In genomic region chr20:31822421-31823330, GRCh38 we compare ENCODE assay signal across 8 cellular contexts. TPM values are rescaled to one million over a fixed set of nuclear protein-coding genes. Genes with fewer than 3 reads are reported as not detected.
DNase-seq lines count a peak whose midpoint lies in the region; ATAC-seq and TF ChIP-seq lines count a peak whose summit lies in the region.

No MANE protein-coding gene starts in this region.

- no TSS peak for BruUV-seq in OCI-LY7 (replicated peaks; lab: Mats Ljungman, UMichigan)

- intact Hi-C loops in OCI-LY7 (cut with micrococcal nuclease; ENCODE audit: unreplicated experiment) = loop anchor here (1.0 to 10.0 kb wide), 2 partner anchors 24 to 632 kb away; no protein-coding TSS in a partner anchor
- intact Hi-C loops in esophagus squamous epithelium (cut with DNase I) = loop anchor here (10.0 kb wide), 1 partner anchor 202 kb away; no protein-coding TSS in a partner anchor

- TF ChIP-seq POLR2A in esophagus squamous epithelium (IDR thresholded peaks at IDR 0.05) = no peak

- peaks cover 21% of the 10 kb centered on the region for H3K27me3 Mint-ChIP-seq in stimulated activated naive CD8-positive, alpha-beta T cell treated with anti-CD3 and anti-CD28 coated beads, Interleukin-15, amount 100 ng/mL, for 72 hours

- H3F3A ChIP-seq in neural cell (ENCODE audit: insufficient read depth, low read length, poor library complexity, severe bottlenecking) = no peaks in the 10 kb centered on the region

- peak; percentile 22 for TF ChIP-seq EP300 in neural cell (conservative IDR thresholded peaks at IDR 0.05; ENCODE audit: poor library complexity, severe bottlenecking)

- CTCF ChIA-PET in OCI-LY7 (lab: Charles Lee; ENCODE audit: unreplicated experiment) = interaction anchor here (0.5 to 1.1 kb wide), 2 partner anchors 24 to 268 kb away, joined by 3 read pairs; no protein-coding TSS in a partner anchor

- no peak overlapping the region for H3K27ac ChIP-seq in HUES6 (ENCODE audit: low read depth, low read length)
- H3K27ac ChIP-seq in OCI-LY7 (ENCODE audit: low read depth, low read length, poor library complexity, severe bottlenecking) = no peak overlapping the region
- H3K27ac ChIP-seq in esophagus squamous epithelium = no peak overlapping the region
- H3K27ac ChIP-seq in neural cell (ENCODE audit: low read length) = no peak overlapping the region

- H3K4me1 Mint-ChIP-seq in stimulated activated naive CD8-positive, alpha-beta T cell treated with anti-CD3 and anti-CD28 coated beads, Interleukin-15, amount 100 ng/mL, for 72 hours = peaks cover 10% of the 10 kb centered on the region

- H3K4me3 Mint-ChIP-seq in stimulated activated naive CD8-positive, alpha-beta T cell treated with anti-CD3 and anti-CD28 coated beads, Interleukin-15, amount 100 ng/mL, for 72 hours = peak overlapping the region; percentile 4 to 14

- H3K36me3 ChIP-seq in HUES6 (ENCODE audit: control insufficient read depth, insufficient read depth, low read length) (no peaks in the 10 kb centered on the region), OCI-LY7 (ENCODE audit: insufficient read depth, low read length) (no peaks in the 10 kb centered on the region), esophagus squamous epithelium (no peaks in the 10 kb centered on the region), neural cell (ENCODE audit: insufficient read depth, low read length) (no peaks in the 10 kb centered on the region)

- H4K20me1 ChIP-seq in OCI-LY7 (ENCODE audit: insufficient read depth, low read length) = no peaks in the 10 kb centered on the region
- H4K20me1 ChIP-seq in neural cell (ENCODE audit: insufficient read depth) = no peaks in the 10 kb centered on the region

- H3K79me2 ChIP-seq in OCI-LY7 (ENCODE audit: insufficient read depth, low read depth, low read length) = no peaks in the 10 kb centered on the region
- H3K79me2 ChIP-seq in neural cell (replicated peaks; ENCODE audit: insufficient read depth, low read length) = no peaks in the 10 kb centered on the region

- H3K4me1 ChIP-seq in HUES6 (ENCODE audit: control insufficient read depth, insufficient read depth, low read length) (peaks cover 11% of the 10 kb centered on the region), OCI-LY7 (ENCODE audit: insufficient read depth, low read length, poor library complexity, severe bottlenecking) (no peaks in the 10 kb centered on the region), esophagus squamous epithelium (peaks cover 7 to 13% (median 9%) of the 10 kb centered on the region in 3 donors)

- TF ChIP-seq CTCF in OCI-LY7 (conservative IDR thresholded peaks at IDR 0.05; ENCODE audit: low read length) (peak; percentile 98), esophagus squamous epithelium (IDR thresholded peaks at IDR 0.05) (peak; percentile 95 to 100 (median 97)), neural cell (IDR thresholded peaks at IDR 0.05; ENCODE audit: poor library complexity, severe bottlenecking) (peak; percentile 100)

- 0 out of 2 replicates have a peak overlapping the region, but pooled peaks have one; percentile 22 for H3K4me3 ChIP-seq in HUES6 (ENCODE audit: low read depth, low read length)
- H3K4me3 ChIP-seq in OCI-LY7 (ENCODE audit: low read depth, low read length, poor library complexity, severe bottlenecking) = no peak overlapping the region
- H3K4me3 ChIP-seq in esophagus squamous epithelium = peak overlapping the region in 2 of 4 donors; percentile 4 to 40
- peak overlapping the region; percentile 50 for H3K4me3 ChIP-seq in neural cell (ENCODE audit: low read length)

- H3K9me2 ChIP-seq in OCI-LY7 (ENCODE audit: insufficient read depth, low read length) = no peaks in the 10 kb centered on the region
- H3K9me2 ChIP-seq in neural cell (ENCODE audit: insufficient read depth, low read length) = no peaks in the 10 kb centered on the region

- TF ChIP-seq RAD21 in neural cell (conservative IDR thresholded peaks at IDR 0.05) = peak; percentile 100

- H3K4me2 ChIP-seq in OCI-LY7 (ENCODE audit: low read length) (no peak overlapping the region), neural cell (ENCODE audit: low read length) (peak overlapping the region; percentile 42)

- no peak overlapping the region for H2AFZ ChIP-seq in OCI-LY7 (ENCODE audit: low read length)
- peak overlapping the region; percentile 53 for H2AFZ ChIP-seq in neural cell (ENCODE audit: low read depth, low read length)

- POLR2A ChIA-PET in OCI-LY7 (lab: Charles Lee) = interaction anchor here (0.6 kb wide), 1 partner anchor 1380 kb away, joined by 5 read pairs; no protein-coding TSS in a partner anchor

- H3K9me3 ChIP-seq in HUES6 (ENCODE audit: control insufficient read depth, insufficient read depth, low read depth, low read length) = no peaks in the 10 kb centered on the region
- no peaks in the 10 kb centered on the region for H3K9me3 ChIP-seq in OCI-LY7 (ENCODE audit: low read length)
- no peaks in the 10 kb centered on the region for H3K9me3 ChIP-seq in esophagus squamous epithelium
- no peaks in the 10 kb centered on the region for H3K9me3 ChIP-seq in neural cell (ENCODE audit: low read length)

- peak; percentile 86 for ATAC-seq in stimulated activated naive CD8-positive, alpha-beta T cell treated with anti-CD3 and anti-CD28 coated beads, Interleukin-15, amount 100 ng/mL, for 72 hours

- H3K27ac Mint-ChIP-seq in stimulated activated naive CD8-positive, alpha-beta T cell treated with anti-CD3 and anti-CD28 coated beads, Interleukin-15, amount 100 ng/mL, for 72 hours = no peak overlapping the region

- no peaks in the 10 kb centered on the region for H3K27me3 ChIP-seq in HUES6 (ENCODE audit: control insufficient read depth, insufficient read depth, low read length)
- peaks cover 0 to 7% (median 0%) of the 10 kb centered on the region in 4 donors for H3K27me3 ChIP-seq in esophagus squamous epithelium
- H3K27me3 ChIP-seq in neural cell (ENCODE audit: insufficient read depth, low read depth, low read length) = no peaks in the 10 kb centered on the region

- H3K9ac ChIP-seq in HUES6 (ENCODE audit: low read length) (no peak overlapping the region), neural cell (ENCODE audit: low read length) (peak overlapping the region; percentile 48)

- WGBS in esophagus squamous epithelium, 2 donors = 2 to 6% methylated on average over 13 to 16 of the region's 29 CpGs

- H3K9me3 Mint-ChIP-seq in stimulated activated naive CD8-positive, alpha-beta T cell treated with anti-CD3 and anti-CD28 coated beads, Interleukin-15, amount 100 ng/mL, for 72 hours = no peaks in the 10 kb centered on the region

- DNase-seq in NOMO-1 (lab: John Stamatoyannopoulos, UW; ENCODE audit: unreplicated experiment in 2 of 2) = peak; percentile 17 to 39
- DNase-seq in NOMO-1 treated with dmso at 0.1 percent for 144 hours (lab: John Stamatoyannopoulos, UW; ENCODE audit: unreplicated experiment) = no peak
- DNase-seq in OCI-LY7 (ENCODE audit: low spot score) = peak; percentile 72
- DNase-seq in activated T-cell treated with anti-CD3 and anti-CD28 coated beads for 48 hours (ENCODE audit: low read depth) = peak; percentile 70
- DNase-seq in esophagus squamous epithelium (lab: John Stamatoyannopoulos, UW) = no peak
- peak; percentile 71 to 78 for DNase-seq in stimulated activated naive CD8-positive, alpha-beta T cell treated with anti-CD3 and anti-CD28 coated beads, Interleukin-15, amount 100 ng/mL, for 72 hours

TF ChIP-seq in neural cell, 6 proteins besides CTCF, POLR2A, EP300 and RAD21 (continues in another document):
- TF ChIP-seq SMC3 (conservative IDR thresholded peaks at IDR 0.05; ENCODE audit: poor library complexity) (peak; percentile 99), TAF1 (IDR thresholded peaks at IDR 0.05; ENCODE audit: low read depth) (no peak), POLR2AphosphoS5 (IDR thresholded peaks at IDR 0.05) (peak; percentile 25), MXI1 (conservative IDR thresholded peaks at IDR 0.05; ENCODE audit: poor library complexity, severe bottlenecking) (peak; percentile 23)

RNA-seq across cellular contexts. Expression of gene MYLK2, which starts 3.5 kb away (rescaled TPM):
- 0.69 and 0.75 TPM in 2 replicates for total RNA-seq in OCI-LY7 (2014; rRNA removed; shearing (Covaris generic))
- 0.61 and 0.67 TPM in 2 replicates for total RNA-seq in OCI-LY7 (2022)
- total RNA-seq in esophagus squamous epithelium = under 1 TPM in 1 of 4 donors, not detected in 3; 0.38 TPM
- 0.22 TPM in 1 of 2 replicates, not detected in the other for polyA plus RNA-seq in neural cell
- polyA minus RNA-seq in neural cell = 0.23 and 0.49 TPM in 2 replicates

RNA-seq across cellular contexts. Expression of gene FOXS1, which starts 22.7 kb away (rescaled TPM):
- total RNA-seq in OCI-LY7 (2014; rRNA removed; shearing (Covaris generic)) = not detected in 2 replicates
- total RNA-seq in OCI-LY7 (2022) (not detected in 2 replicates), esophagus squamous epithelium (under 1 TPM in 2 of 4 donors, not detected in 2; 0.32 to 0.38 TPM)
- polyA plus RNA-seq in neural cell = not detected in 2 replicates
- polyA minus RNA-seq in neural cell = 0.58 TPM in 1 of 2 replicates, not detected in the other

RNA-seq across cellular contexts. Expression of gene DUSP15, which starts 47.7 kb away (rescaled TPM):
- 0.19 and 1.5 TPM in 2 replicates for total RNA-seq in OCI-LY7 (2014; rRNA removed; shearing (Covaris generic))
- total RNA-seq in OCI-LY7 (2022) (0.61 TPM in 1 of 2 replicates, not detected in the other), esophagus squamous epithelium (under 1 TPM; 0.32 to 0.44 (median 0.38) TPM)
- polyA plus RNA-seq in neural cell = 62.7 and 68.9 TPM in 2 replicates
- polyA minus RNA-seq in neural cell = 28.0 and 39.0 TPM in 2 replicates

RNA-seq across cellular contexts. Expression of gene TTLL9, which starts 47.8 kb away (rescaled TPM):
- not detected in 2 replicates for total RNA-seq in OCI-LY7 (2014; rRNA removed; shearing (Covaris generic))
- total RNA-seq in OCI-LY7 (2022) (not detected in 2 replicates), esophagus squamous epithelium (under 1 TPM in 2 of 4 donors, not detected in 2; 0.09 to 0.38 TPM)
- polyA plus RNA-seq in neural cell = 6.1 and 8.0 TPM in 2 replicates
- polyA minus RNA-seq in neural cell = 3.6 and 4.6 TPM in 2 replicates

Comparison
In these comparisons a context has a peak if more than half of its experiments do, and no peak if none do; other contexts are left out.
1. DNase-seq: peak in NOMO-1 (2 of 2), OCI-LY7 (single experiment), activated T-cell treated with anti-CD3 and anti-CD28 coated beads for 48 hours (single experiment) and stimulated activated naive CD8-positive, alpha-beta T cell treated with anti-CD3 and anti-CD28 coated beads, Interleukin-15, amount 100 ng/mL, for 72 hours (2 of 2); none in NOMO-1 treated with dmso at 0.1 percent for 144 hours (single experiment) and esophagus squamous epithelium (single experiment).
2. Peak in every context shown above with its lines, with median percentiles within 50 percentile points of each other: CTCF ChIP-seq.